13 cellular contexts compared by ENCODE assay signal in genomic region chr19:37963190-37963947, GRCh38. TPM values are rescaled to one million over a fixed set of nuclear protein-coding genes. Genes with fewer than 3 reads are reported as not detected.
A peak's percentile ranks its signal among the peaks of the same experiment; 100 is the strongest.
DNase-seq lines count a peak whose midpoint lies in the region; ATAC-seq and TF ChIP-seq lines count a peak whose summit lies in the region.
"Had no signal": no experiment of that assay in that cellular context is flagged by ENCODE, and none has a peak within 500 bp of the region (broad histone marks: within the 10 kb centered on the region; RNA-seq: fewer than 3 reads in every experiment).

No MANE protein-coding gene starts in this region.

- no peak for TF ChIP-seq CTCF in RWPE2 (IDR thresholded peaks at IDR 0.05; ENCODE audit: poor library complexity, severe bottlenecking)
- no peak for TF ChIP-seq CTCF in fibroblast of lung (conservative IDR thresholded peaks at IDR 0.05 in 1 of 2, IDR thresholded peaks at IDR 0.05 in 1 of 2; ENCODE audit: low read depth in 1 of 2, low read length in 2 of 2)

- H3K4me3 ChIP-seq in RWPE2 (ENCODE audit: severe bottlenecking) (no peak overlapping the region), fibroblast of lung (replicated peaks in 1 of 4; ENCODE audit: control extremely low read depth in 1 of 4, insufficient read depth in 1 of 4, low read depth in 3 of 4, low read length in 4 of 4) (no peak overlapping the region), aorta (ENCODE audit: low read length in 2 of 2) (no peak overlapping the region)

- H3K9ac ChIP-seq in fibroblast of lung (ENCODE audit: insufficient read depth, low read length): no peak overlapping the region

- H2AFZ ChIP-seq in fibroblast of lung (ENCODE audit: low read length): no peak overlapping the region

- no peaks in the 10 kb centered on the region for H4K20me1 ChIP-seq in fibroblast of lung (ENCODE audit: control insufficient read depth, extremely low read depth, insufficient read depth, low read length)

- H3K36me3 ChIP-seq in RWPE2 (ENCODE audit: low read depth) (peaks cover 19% of the 10 kb centered on the region), fibroblast of lung (ENCODE audit: control insufficient read depth, insufficient read depth, low read length) (no peaks in the 10 kb centered on the region), aorta (ENCODE audit: control insufficient read depth in 1 of 2, insufficient read depth in 2 of 2, low read length in 1 of 2) (no peaks in the 10 kb centered on the region)

- peak overlapping the region; percentile 56 for H3K27ac ChIP-seq in RWPE2 (ENCODE audit: poor library complexity, severe bottlenecking)
- peak overlapping the region; percentile 53 for H3K27ac ChIP-seq in fibroblast of lung (ENCODE audit: insufficient read depth, low read length)
- no peak overlapping the region for H3K27ac ChIP-seq in aorta (ENCODE audit: low read depth in 1 of 2, low read length in 2 of 2)

- ATAC-seq in RWPE2 (ENCODE audit: low read depth): no peak
- ATAC-seq in aorta (ENCODE audit: low FRiP score): peak; percentile 29
- ATAC-seq in GM21360 (IDR thresholded peaks at IDR 0.05; ENCODE audit: unreplicated experiment): no peak

- H3K79me2 ChIP-seq in fibroblast of lung (ENCODE audit: control insufficient read depth, insufficient read depth, low read length): peaks cover 13% of the 10 kb centered on the region

- 28 to 44% methylated on average over 4 of the region's 4 CpGs for WGBS in aorta, 2 donors

- peaks cover 23% of the 10 kb centered on the region for H3K4me1 ChIP-seq in RWPE2 (ENCODE audit: insufficient read depth, poor library complexity, severe bottlenecking)
- peaks cover 4% of the 10 kb centered on the region for H3K4me1 ChIP-seq in fibroblast of lung (ENCODE audit: control insufficient read depth, extremely low read depth, insufficient read depth, low read length)
- no peaks in the 10 kb centered on the region for H3K4me1 ChIP-seq in aorta (ENCODE audit: control insufficient read depth in 1 of 2, insufficient read depth in 2 of 2, low read length in 2 of 2)

- H3K4me2 ChIP-seq in fibroblast of lung (ENCODE audit: extremely low read depth, insufficient read depth, low read length): peak overlapping the region; percentile 4

- DNase-seq in activated effector memory CD4-positive, alpha-beta T cell treated with anti-CD3 and anti-CD28 coated beads, Interleukin-2, amount 50 U/mL, for 16 hours: peak; percentile 28
- DNase-seq in activated effector memory CD4-positive, alpha-beta T cell treated with Interleukin-2 at 50 U/mL for 16 hours: no peak
- DNase-seq in RWPE2 (ENCODE audit: low spot score) (no peak), fibroblast of lung (ENCODE audit: low read depth in 2 of 2) (peak; percentile 50 to 93), aorta (peak; percentile 26 to 60)
- DNase-seq in activated CD4-positive, alpha-beta T cell treated with anti-CD3 and anti-CD28 coated beads, Interleukin-2, amount 50 U/mL, for 4 hours: no peak
- no peak for DNase-seq in stimulated activated CD4-positive, alpha-beta T cell treated with anti-CD3 and anti-CD28 coated beads, Interleukin-1b, Interleukin-23, amount 100 ng/mL, for 48 hours
- DNase-seq: activated naive CD4-positive, alpha-beta T cell treated with anti-CD3 and anti-CD28 coated beads, Interleukin-2, amount 10 ng/mL, durations not matched to agents 7 days and 5 days; AML-193; kidney; nucleus accumbens had no signal

- H3K9me3 ChIP-seq in RWPE2 (ENCODE audit: severe bottlenecking) (no peaks in the 10 kb centered on the region), fibroblast of lung (ENCODE audit: control insufficient read depth, insufficient read depth, low read depth, low read length) (no peaks in the 10 kb centered on the region), aorta (ENCODE audit: control insufficient read depth, low read length) (no peaks in the 10 kb centered on the region)

- H3K27me3 ChIP-seq in RWPE2 (ENCODE audit: insufficient read depth, poor library complexity, severe bottlenecking): no peaks in the 10 kb centered on the region
- no peaks in the 10 kb centered on the region for H3K27me3 ChIP-seq in fibroblast of lung (ENCODE audit: control insufficient read depth, insufficient read depth, low read length)
- H3K27me3 ChIP-seq in aorta (ENCODE audit: control insufficient read depth in 1 of 2, insufficient read depth in 2 of 2, low read length in 1 of 2): no peaks in the 10 kb centered on the region

- intact Hi-C loops in aorta (cut with DNase I): no loop called here

RNA-seq across cellular contexts. Expression of gene SIPA1L3, which starts 56.4 kb away (rescaled TPM):
- total RNA-seq in fibroblast of lung (4.9 and 10.1 TPM in 2 replicates), aorta (10 to 100 TPM; 17.2 to 20.9 TPM)
- polyA plus RNA-seq in fibroblast of lung (3.7 and 6.2 TPM in 2 replicates), aorta (1 to 10 TPM; 1.3 to 5.3 TPM)
- 5.2 and 8.1 TPM in 2 replicates for polyA plus RNA-seq in fibroblast of lung (2012)
- 73.8 and 98.8 TPM in 2 replicates for polyA minus RNA-seq in fibroblast of lung (ENCODE audit: low replicate concordance)

RNA-seq across cellular contexts. Expression of gene WDR87, which starts 57.0 kb away (rescaled TPM):
- total RNA-seq in fibroblast of lung (not detected in 2 replicates), aorta (not detected)
- polyA plus RNA-seq in fibroblast of lung (not detected in 2 replicates), aorta (not detected)
- not detected in 2 replicates for polyA plus RNA-seq in fibroblast of lung (2012)
- not detected in 2 replicates for polyA minus RNA-seq in fibroblast of lung (ENCODE audit: low replicate concordance)
- total RNA-seq: kidney, urinary bladder had no signal
- polyA plus RNA-seq: urinary bladder had no signal

Comparison
In these comparisons a context has a peak if more than half of its experiments do, and no peak if none do; other contexts are left out.
1. DNase-seq: peak in activated effector memory CD4-positive, alpha-beta T cell treated with anti-CD3 and anti-CD28 coated beads, Interleukin-2, amount 50 U/mL, for 16 hours (single experiment), fibroblast of lung (2 of 2) and aorta (2 of 2); none in activated effector memory CD4-positive, alpha-beta T cell treated with Interleukin-2 at 50 U/mL for 16 hours (single experiment), RWPE2 (single experiment), activated CD4-positive, alpha-beta T cell treated with anti-CD3 and anti-CD28 coated beads, Interleukin-2, amount 50 U/mL, for 4 hours (0 of 2) and stimulated activated CD4-positive, alpha-beta T cell treated with anti-CD3 and anti-CD28 coated beads, Interleukin-1b, Interleukin-23, amount 100 ng/mL, for 48 hours (single experiment).
2. H3K27ac ChIP-seq: peak in RWPE2 (single experiment) and fibroblast of lung (single experiment); none in aorta (0 of 2).